17 cellular contexts compared by ENCODE assay signal in genomic region chr14:51566831-51567582, GRCh38.
A peak's percentile ranks its signal among the peaks of the same experiment; 100 is the strongest.
DNase-seq lines count a peak whose midpoint lies in the region; ATAC-seq and FAIRE-seq lines count a peak whose summit lies in the region.
"Had no signal": no experiment of that assay in that cellular context is flagged by ENCODE, and none has a peak within 500 bp of the region (broad histone marks: within the 10 kb centered on the region; RNA-seq: fewer than 3 reads in every experiment).

No MANE protein-coding gene starts in this region.

- peak; percentile 46 for FAIRE-seq in urothelium cell line (lab: Jason Lieb, UNC)
- FAIRE-seq: colon, TTC549 had no signal

- peaks cover 22% of the 10 kb centered on the region for H3K4me1 Mint-ChIP-seq in activated naive CD4-positive, alpha-beta T cell treated with anti-CD3 and anti-CD28 coated beads, Interleukin-2, amount 10 ng/mL, durations not matched to agents 7 days and 5 days
- peaks cover 21% of the 10 kb centered on the region for H3K4me1 Mint-ChIP-seq in activated CD8-positive, alpha-beta T cell treated with anti-CD3 and anti-CD28 coated beads, Interleukin-2, amount 10 ng/mL, durations not matched to agents 7 days and 5 days (ENCODE audit: low read depth)

- H3K9me3 Mint-ChIP-seq in activated naive CD4-positive, alpha-beta T cell treated with anti-CD3 and anti-CD28 coated beads, Interleukin-2, amount 10 ng/mL, durations not matched to agents 7 days and 5 days, result no peaks in the 10 kb centered on the region
- peaks cover 4% of the 10 kb centered on the region for H3K9me3 Mint-ChIP-seq in activated CD8-positive, alpha-beta T cell treated with anti-CD3 and anti-CD28 coated beads, Interleukin-2, amount 10 ng/mL, durations not matched to agents 7 days and 5 days (ENCODE audit: insufficient read depth)

- POLR2A ChIA-PET in activated CD8-positive, alpha-beta T cell treated with anti-CD3 and anti-CD28 coated beads, Interleukin-2, amount 10 ng/mL, durations not matched to agents 7 days and 5 days (lab: Charles Lee), result no interaction called here

- peak; percentile 65 for ATAC-seq in HG03159 (IDR thresholded peaks at IDR 0.05; ENCODE audit: unreplicated experiment)
- peak; percentile 77 for ATAC-seq in activated CD8-positive, alpha-beta T cell treated with anti-CD3 and anti-CD28 coated beads, Interleukin-2, amount 10 ng/mL, durations not matched to agents 7 days and 5 days
- ATAC-seq in GM21526 (IDR thresholded peaks at IDR 0.05; ENCODE audit: low FRiP score, unreplicated experiment), result no peak
- no peak for ATAC-seq in HG03571 (IDR thresholded peaks at IDR 0.05; ENCODE audit: unreplicated experiment)
- ATAC-seq: heart left ventricle had no signal

- peak; percentile 48 for DNase-seq in activated naive CD4-positive, alpha-beta T cell treated with anti-CD3 and anti-CD28 coated beads, Interleukin-2, amount 10 ng/mL, durations not matched to agents 7 days and 5 days
- no peak for DNase-seq in activated naive CD4-positive, alpha-beta T cell treated with Interleukin-2 at 50 U/mL for 16 hours
- DNase-seq in activated CD8-positive, alpha-beta T cell treated with anti-CD3 and anti-CD28 coated beads, Interleukin-2, amount 10 ng/mL, durations not matched to agents 7 days and 5 days, result peak; percentile 53
- DNase-seq in urothelium cell line (ENCODE audit: low spot score) (no peak), SK-N-DZ (ENCODE audit: low spot score) (no peak)
- DNase-seq: AML-193; erythroblast; heart left ventricle; NCI-H187; SHP77 treated with DMSO at 0.1 percent for 48 hours; stimulated activated CD4-positive, alpha-beta T cell treated with anti-CD3 and anti-CD28 coated beads, Interleukin-15, amount 100 ng/mL, for 24 hours; thyroid gland had no signal

- H3K36me3 Mint-ChIP-seq in activated naive CD4-positive, alpha-beta T cell treated with anti-CD3 and anti-CD28 coated beads, Interleukin-2, amount 10 ng/mL, durations not matched to agents 7 days and 5 days, result no peaks in the 10 kb centered on the region
- no peaks in the 10 kb centered on the region for H3K36me3 Mint-ChIP-seq in activated CD8-positive, alpha-beta T cell treated with anti-CD3 and anti-CD28 coated beads, Interleukin-2, amount 10 ng/mL, durations not matched to agents 7 days and 5 days (ENCODE audit: low read depth)

- CTCF ChIA-PET in activated naive CD4-positive, alpha-beta T cell treated with anti-CD3 and anti-CD28 coated beads, Interleukin-2, amount 10 ng/mL, durations not matched to agents 7 days and 5 days (lab: Charles Lee), result no interaction called here
- CTCF ChIA-PET in activated CD8-positive, alpha-beta T cell treated with anti-CD3 and anti-CD28 coated beads, Interleukin-2, amount 10 ng/mL, durations not matched to agents 7 days and 5 days (lab: Charles Lee), result interaction anchor here (0.7 to 2.9 kb wide), 3 partner anchors 14 to 213 kb away, joined by 3 to 7 read pairs (median 3); partner anchors contain the start of gene FRMD6

- H3K4me3 Mint-ChIP-seq in activated naive CD4-positive, alpha-beta T cell treated with anti-CD3 and anti-CD28 coated beads, Interleukin-2, amount 10 ng/mL, durations not matched to agents 7 days and 5 days, result no peak overlapping the region
- H3K4me3 Mint-ChIP-seq in activated CD8-positive, alpha-beta T cell treated with anti-CD3 and anti-CD28 coated beads, Interleukin-2, amount 10 ng/mL, durations not matched to agents 7 days and 5 days, result no peak overlapping the region

- peaks cover 3% of the 10 kb centered on the region for H3K27me3 Mint-ChIP-seq in activated naive CD4-positive, alpha-beta T cell treated with anti-CD3 and anti-CD28 coated beads, Interleukin-2, amount 10 ng/mL, durations not matched to agents 7 days and 5 days
- peaks cover 3% of the 10 kb centered on the region for H3K27me3 Mint-ChIP-seq in activated CD8-positive, alpha-beta T cell treated with anti-CD3 and anti-CD28 coated beads, Interleukin-2, amount 10 ng/mL, durations not matched to agents 7 days and 5 days (ENCODE audit: low read depth)

- H3K27ac Mint-ChIP-seq in activated naive CD4-positive, alpha-beta T cell treated with anti-CD3 and anti-CD28 coated beads, Interleukin-2, amount 10 ng/mL, durations not matched to agents 7 days and 5 days, result peak overlapping the region; percentile 70
- H3K27ac Mint-ChIP-seq in activated CD8-positive, alpha-beta T cell treated with anti-CD3 and anti-CD28 coated beads, Interleukin-2, amount 10 ng/mL, durations not matched to agents 7 days and 5 days, result peak overlapping the region; percentile 57

Comparison
In these comparisons a context has a peak if more than half of its experiments do, and no peak if none do; other contexts are left out.
1. DNase-seq: peak in activated naive CD4-positive, alpha-beta T cell treated with anti-CD3 and anti-CD28 coated beads, Interleukin-2, amount 10 ng/mL, durations not matched to agents 7 days and 5 days (single experiment) and activated CD8-positive, alpha-beta T cell treated with anti-CD3 and anti-CD28 coated beads, Interleukin-2, amount 10 ng/mL, durations not matched to agents 7 days and 5 days (single experiment); none in activated naive CD4-positive, alpha-beta T cell treated with Interleukin-2 at 50 U/mL for 16 hours (single experiment), urothelium cell line (single experiment) and SK-N-DZ (single experiment).
2. ATAC-seq: peak in HG03159 (single experiment) and activated CD8-positive, alpha-beta T cell treated with anti-CD3 and anti-CD28 coated beads, Interleukin-2, amount 10 ng/mL, durations not matched to agents 7 days and 5 days (single experiment); none in GM21526 (single experiment) and HG03571 (single experiment).